3 cellular contexts compared by ENCODE assay signal in genomic region chr9:77747163-77747562, GRCh38.
TF ChIP-seq lines count a peak whose summit lies in the region.

No MANE protein-coding gene starts in this region.

TF ChIP-seq in SK-N-SH, 30 proteins besides CTCF, POLR2A, EP300 and RAD21 (continued from another document):
- TF ChIP-seq TCF12 (IDR thresholded peaks at IDR 0.05) (no peak), EZH2phosphoT487 (IDR thresholded peaks at IDR 0.05; ENCODE audit: borderline replicate concordance, low read depth) (no peak), TAF1 (IDR thresholded peaks at IDR 0.05; ENCODE audit: borderline replicate concordance, low read depth, low read length) (no peak), NRF1 (IDR thresholded peaks at IDR 0.05; ENCODE audit: low read depth, low read length) (no peak), FOXJ3 (CRISPR knock-in tag; IDR thresholded peaks at IDR 0.05) (no peak), RCOR1 (IDR thresholded peaks at IDR 0.05; ENCODE audit: low read length) (no peak), USF1 (IDR thresholded peaks at IDR 0.05; ENCODE audit: borderline replicate concordance, low read depth) (no peak), MAX (IDR thresholded peaks at IDR 0.05; ENCODE audit: low read depth) (no peak), GATA2 (CRISPR knock-in tag; IDR thresholded peaks at IDR 0.05) (no peak), ELF1 (IDR thresholded peaks at IDR 0.05) (no peak), CHD2 (IDR thresholded peaks at IDR 0.05; ENCODE audit: low read length, partially characterized antibody) (no peak), IRF3 (IDR thresholded peaks at IDR 0.05; ENCODE audit: low read depth, low read length) (no peak)

TF ChIP-seq in SK-N-SH treated with all-trans-retinoic acid at 6 μM for 48 hours, 23 proteins besides CTCF, POLR2A, EP300 and RAD21 (continued from another document):
- TF ChIP-seq TSHZ2 (CRISPR knock-in tag; IDR thresholded peaks at IDR 0.05): no peak
- TF ChIP-seq ARNTL (CRISPR knock-in tag; IDR thresholded peaks at IDR 0.05; ENCODE audit: borderline replicate concordance, low read depth): no peak
- no peak for TF ChIP-seq ZNF565 (CRISPR knock-in tag; conservative IDR thresholded peaks at IDR 0.05; ENCODE audit: low read depth)

TF ChIP-seq in GM23338, 12 proteins besides CTCF, POLR2A, EP300 and RAD21 (continued from another document):
- no peak for TF ChIP-seq ZNF462 (CRISPR knock-in tag; IDR thresholded peaks at IDR 0.05)
- TF ChIP-seq EZH2 (IDR thresholded peaks at IDR 0.05; ENCODE audit: low read depth, unreplicated experiment): no peak
- TF ChIP-seq JUNB (IDR thresholded peaks at IDR 0.05; ENCODE audit: unreplicated experiment): no peak
- no peak for TF ChIP-seq POLR2AphosphoS5 (IDR thresholded peaks at IDR 0.05; ENCODE audit: low read depth)
